In genomic region chr6:12245360-12245759, GRCh38 we compare ENCODE assay signal across 24 cellular contexts. TPM values are rescaled to one million over a fixed set of nuclear protein-coding genes. Genes with fewer than 3 reads are reported as not detected.
DNase-seq lines count a peak whose midpoint lies in the region; ATAC-seq and TF ChIP-seq lines count a peak whose summit lies in the region.
"Had no signal": no experiment of that assay in that cellular context is flagged by ENCODE, and none has a peak within 500 bp of the region (broad histone marks: within the 10 kb centered on the region; RNA-seq: fewer than 3 reads in every experiment).

No MANE protein-coding gene starts in this region.

- H3K36me3 Mint-ChIP-seq in osteocyte (ENCODE audit: unreplicated experiment): no peaks in the 10 kb centered on the region
- H3K36me3 Mint-ChIP-seq: CD4-positive, CD25-positive, alpha-beta regulatory T cell had no signal

- H3K4me1 ChIP-seq in mammary epithelial cell (ENCODE audit: insufficient read depth, low read length) (peaks cover 21% of the 10 kb centered on the region), breast epithelium (no peaks in the 10 kb centered on the region), adipocyte (ENCODE audit: control insufficient read depth, insufficient read depth, low read length) (peaks cover 4% of the 10 kb centered on the region), mucosa of rectum (ENCODE audit: control insufficient read depth in 2 of 2, insufficient read depth in 2 of 2, low read length in 2 of 2) (peaks cover 20 to 45% of the 10 kb centered on the region in 2 donors)
- H3K4me1 ChIP-seq: SJCRH30 had no signal

- no peak for TF ChIP-seq POLR2A in breast epithelium (IDR thresholded peaks at IDR 0.05)

- H3K27ac ChIP-seq in mammary epithelial cell (ENCODE audit: insufficient read depth, low read depth, low read length) (no peak overlapping the region), breast epithelium (no peak overlapping the region), mucosa of rectum (ENCODE audit: low read depth in 2 of 2, low read length in 2 of 2) (peak overlapping the region; percentile 23 to 54)
- H3K27ac ChIP-seq: KMS-11, PC-9, SJCRH30 had no signal

- no peak overlapping the region for H3K4me3 Mint-ChIP-seq in osteocyte (ENCODE audit: unreplicated experiment)
- H3K4me3 Mint-ChIP-seq: CD4-positive, CD25-positive, alpha-beta regulatory T cell had no signal

- no peak for TF ChIP-seq CTCF in mammary epithelial cell (conservative IDR thresholded peaks at IDR 0.05 in 1 of 2, IDR thresholded peaks at IDR 0.05 in 1 of 2; ENCODE audit: extremely low read depth in 1 of 2, insufficient read depth in 1 of 2, low read depth in 1 of 2, low read length in 2 of 2)
- no peak for TF ChIP-seq CTCF in breast epithelium (IDR thresholded peaks at IDR 0.05)
- no peak for TF ChIP-seq CTCF in foreskin fibroblast (IDR thresholded peaks at IDR 0.05; ENCODE audit: low read depth, low read length)
- no peak for TF ChIP-seq CTCF in osteocyte (IDR thresholded peaks at IDR 0.05)

- H3K4me3 ChIP-seq in mammary epithelial cell (replicated peaks in 1 of 3; ENCODE audit: insufficient read depth in 1 of 3, low read depth in 2 of 3, low read length in 3 of 3) (no peak overlapping the region), breast epithelium (no peak overlapping the region), adipocyte (ENCODE audit: low read length) (no peak overlapping the region), mucosa of rectum (ENCODE audit: low read length in 2 of 2) (no peak overlapping the region), foreskin fibroblast (ENCODE audit: low read depth in 1 of 2, low read length in 2 of 2) (no peak overlapping the region)
- H3K4me3 ChIP-seq: PC-9, SJCRH30 had no signal

- peak overlapping the region; percentile 20 for H2AFZ ChIP-seq in mammary epithelial cell (ENCODE audit: low read depth, low read length)
- H2AFZ ChIP-seq: PC-9 had no signal

- BruUV-seq in mammary epithelial cell (replicated peaks; lab: Mats Ljungman, UMichigan): no TSS peak

- no peaks in the 10 kb centered on the region for H4K20me1 ChIP-seq in mammary epithelial cell (ENCODE audit: insufficient read depth, low read length)

- H3K27me3 ChIP-seq in mammary epithelial cell (ENCODE audit: insufficient read depth, low read length) (no peaks in the 10 kb centered on the region), breast epithelium (no peaks in the 10 kb centered on the region), adipocyte (replicated peaks; ENCODE audit: control insufficient read depth, insufficient read depth, low read length) (no peaks in the 10 kb centered on the region), mucosa of rectum (ENCODE audit: control insufficient read depth in 2 of 2, insufficient read depth in 2 of 2, low read length in 2 of 2) (no peaks in the 10 kb centered on the region)
- H3K27me3 ChIP-seq: SJCRH30 had no signal

- DNase-seq in mammary epithelial cell (no peak), breast epithelium (ENCODE audit: low spot score in 2 of 2) (no peak), adipocyte (ENCODE audit: low read depth) (peak; percentile 1), foreskin fibroblast (no peak), NCI-H2081 (lab: John Stamatoyannopoulos, UW) (no peak), osteocyte (ENCODE audit: extremely low spot score, unreplicated experiment) (no peak)
- DNase-seq: 8988T; CD4-positive, CD25-positive, alpha-beta regulatory T cell; DMS153; DND-41; NCI-H1048; NCI-H1694 treated with DMSO at 0.1 percent for 48 hours; NCI-H2081 treated with DMSO at 0.1 percent for 48 hours; NCI-H446; NCI-H524 treated with DMSO at 0.1 percent for 48 hours; NCI-H774; NK-92 treated with Interleukin-12 subunit alpha and Interleukin-12 subunit beta, amount 100 ng/mL, for 24 hours; SJCRH30 had no signal

- H3K27ac Mint-ChIP-seq in osteocyte (ENCODE audit: unreplicated experiment): no peak overlapping the region
- H3K27ac Mint-ChIP-seq: CD4-positive, CD25-positive, alpha-beta regulatory T cell had no signal

- dilution Hi-C loops in mammary epithelial cell (cut with HindIII; ENCODE audit: low sequenced_read_pairs): no loop called here

- H3K4me2 ChIP-seq in mammary epithelial cell (ENCODE audit: insufficient read depth, low read depth, low read length): no peak overlapping the region
- H3K4me2 ChIP-seq: KMS-11, PC-9 had no signal

- H3K27me3 Mint-ChIP-seq in osteocyte (ENCODE audit: unreplicated experiment): no peaks in the 10 kb centered on the region

- H3K79me2 ChIP-seq in mammary epithelial cell (ENCODE audit: insufficient read depth, low read length): no peaks in the 10 kb centered on the region

- 17% methylated on average over 1 of the region's 1 CpG for WGBS in mammary epithelial cell (ENCODE audit: low coverage, missing lambda C conversion rate)

- CTCF ChIA-PET in mammary epithelial cell (lab: Charles Lee; ENCODE audit: low non-redundant PET): interaction anchor here (0.5 to 0.8 kb wide), 3 partner anchors 32 to 662 kb away, joined by 4 to 11 read pairs (median 6); no protein-coding TSS in a partner anchor

- H3K9ac ChIP-seq in mammary epithelial cell (ENCODE audit: insufficient read depth, low read length): no peak overlapping the region
- H3K9ac ChIP-seq in adipocyte (ENCODE audit: low read length): no peak overlapping the region
- no peak overlapping the region for H3K9ac ChIP-seq in mucosa of rectum (ENCODE audit: low read depth in 1 of 2, low read length in 2 of 2)
- H3K9ac ChIP-seq: KMS-11 had no signal

- H3K36me3 ChIP-seq in mammary epithelial cell (ENCODE audit: insufficient read depth, low read length) (no peaks in the 10 kb centered on the region), breast epithelium (no peaks in the 10 kb centered on the region), adipocyte (ENCODE audit: control insufficient read depth, insufficient read depth, low read length, severe bottlenecking) (no peaks in the 10 kb centered on the region), mucosa of rectum (ENCODE audit: control insufficient read depth in 2 of 2, insufficient read depth in 2 of 2, low read length in 2 of 2) (no peaks in the 10 kb centered on the region)
- H3K36me3 ChIP-seq: SJCRH30 had no signal

- in situ Hi-C loops in mammary epithelial cell (cut with MboI; ENCODE audit: low sequenced_read_pairs in 2 of 2): no loop called here

- ATAC-seq in HG03097 (IDR thresholded peaks at IDR 0.05; ENCODE audit: low FRiP score, unreplicated experiment): no peak
- ATAC-seq: HCT116, Right ventricle myocardium inferior had no signal

- peaks cover 8% of the 10 kb centered on the region for H3K4me1 Mint-ChIP-seq in osteocyte (ENCODE audit: unreplicated experiment)
- H3K4me1 Mint-ChIP-seq: CD4-positive, CD25-positive, alpha-beta regulatory T cell had no signal

- no peaks in the 10 kb centered on the region for H3K9me3 ChIP-seq in mammary epithelial cell (replicated peaks; ENCODE audit: insufficient read depth, low read length)
- H3K9me3 ChIP-seq in breast epithelium: no peaks in the 10 kb centered on the region
- H3K9me3 ChIP-seq in adipocyte (ENCODE audit: control insufficient read depth, low read length): no peaks in the 10 kb centered on the region
- H3K9me3 ChIP-seq in mucosa of rectum (ENCODE audit: control insufficient read depth in 2 of 2, low read length in 2 of 2): no peaks in the 10 kb centered on the region
- H3K9me3 ChIP-seq: SJCRH30 had no signal

- intact Hi-C loops in mammary epithelial cell (cut with micrococcal nuclease) (loop anchor here (5.0 kb wide), 1 partner anchor 42 kb away; no protein-coding TSS in a partner anchor), breast epithelium (cut with DNase I; ENCODE audit: low total_unique reads) (no loop called here)

- H3K9me3 Mint-ChIP-seq in osteocyte (ENCODE audit: unreplicated experiment): no peaks in the 10 kb centered on the region
- H3K9me3 Mint-ChIP-seq: CD4-positive, CD25-positive, alpha-beta regulatory T cell had no signal

RNA-seq across cellular contexts. Expression of gene EDN1, which starts 44.8 kb away (rescaled TPM):
- 10 to 100 TPM in 1 of 2 donors, 1 to 10 TPM in 1; 8.9 to 11.3 TPM for total RNA-seq in mammary epithelial cell
- 2.5 TPM for polyA plus RNA-seq in mammary epithelial cell
- 0.78 TPM for polyA minus RNA-seq in mammary epithelial cell
- total RNA-seq in breast epithelium: 10 to 100 TPM; 11.5 to 51.7 (median 36.8) TPM
- total RNA-seq in osteocyte: 10.9 and 13.2 TPM in 2 replicates
- polyA plus RNA-seq: CD4-positive, CD25-positive, alpha-beta regulatory T cell had no signal

Comparison
In these comparisons a context has a peak if more than half of its experiments do, and no peak if none do; other contexts are left out.
1. H3K27ac ChIP-seq: peak in mucosa of rectum (2 of 2); none in mammary epithelial cell (single experiment) and breast epithelium (0 of 2).